1 cellular context compared by ENCODE assay signal in the genomic region with DNA sequence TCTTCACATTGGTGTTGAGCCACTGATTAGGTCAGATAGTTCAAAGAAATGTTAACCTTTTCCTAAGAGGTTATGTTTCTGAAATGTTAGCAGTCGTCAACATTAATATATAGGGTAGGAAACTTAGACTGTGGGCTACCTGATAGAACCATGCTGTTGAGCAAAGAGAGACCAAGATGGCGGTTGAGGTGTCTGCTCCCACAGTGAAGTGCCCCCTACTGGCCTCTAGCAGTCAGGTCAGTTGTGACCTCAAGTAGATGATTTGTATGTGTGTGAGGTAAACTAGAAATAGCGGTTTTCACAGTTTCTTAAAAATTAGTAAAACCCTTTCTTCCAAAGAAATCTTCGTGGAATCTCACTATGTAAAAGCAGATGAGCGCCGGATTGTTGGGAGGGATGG.
TF ChIP-seq lines count a peak whose summit lies in the region.

No MANE protein-coding gene starts in this region.

TF ChIP-seq in WTC11, 78 proteins besides CTCF, POLR2A, EP300 and RAD21 (continued from another document):
- no peak for TF ChIP-seq ZSCAN18 (CRISPR knock-in tag; IDR thresholded peaks at IDR 0.05)
- no peak for TF ChIP-seq SMAD4 (CRISPR knock-in tag; IDR thresholded peaks at IDR 0.05)
- no peak for TF ChIP-seq JUN (CRISPR knock-in tag; IDR thresholded peaks at IDR 0.05)
- TF ChIP-seq, protein P1, sequence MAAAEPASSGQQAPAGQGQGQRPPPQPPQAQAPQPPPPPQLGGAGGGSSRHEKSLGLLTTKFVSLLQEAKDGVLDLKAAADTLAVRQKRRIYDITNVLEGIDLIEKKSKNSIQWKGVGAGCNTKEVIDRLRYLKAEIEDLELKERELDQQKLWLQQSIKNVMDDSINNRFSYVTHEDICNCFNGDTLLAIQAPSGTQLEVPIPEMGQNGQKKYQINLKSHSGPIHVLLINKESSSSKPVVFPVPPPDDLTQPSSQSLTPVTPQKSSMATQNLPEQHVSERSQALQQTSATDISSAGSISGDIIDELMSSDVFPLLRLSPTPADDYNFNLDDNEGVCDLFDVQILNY (CRISPR knock-in tag; IDR thresholded peaks at IDR 0.05): no peak
- no peak for TF ChIP-seq CBFB (CRISPR knock-in tag; IDR thresholded peaks at IDR 0.05; ENCODE audit: low read depth)
- TF ChIP-seq CREB1 (CRISPR knock-in tag; IDR thresholded peaks at IDR 0.05): no peak
- TF ChIP-seq GTF2I (CRISPR knock-in tag; conservative IDR thresholded peaks at IDR 0.05): no peak
- TF ChIP-seq ETV6 (CRISPR knock-in tag; IDR thresholded peaks at IDR 0.05): no peak
- TF ChIP-seq ZNF671 (CRISPR knock-in tag; IDR thresholded peaks at IDR 0.05): no peak
- TF ChIP-seq NFYB (CRISPR knock-in tag; conservative IDR thresholded peaks at IDR 0.05; ENCODE audit: low read depth): no peak
- TF ChIP-seq NFATC4 (CRISPR knock-in tag; IDR thresholded peaks at IDR 0.05): no peak
- TF ChIP-seq CDX4 (CRISPR knock-in tag; IDR thresholded peaks at IDR 0.05; ENCODE audit: borderline replicate concordance): no peak
TF ChIP-seq in WTC11: peak in this region for 0.
